Comparison of ENCODE assay signal across 8 cellular contexts in genomic region chr14:77459072-77459723, GRCh38. TPM values are rescaled to one million over a fixed set of nuclear protein-coding genes. Genes with fewer than 3 reads are reported as not detected.
DNase-seq lines count a peak whose midpoint lies in the region; ATAC-seq and TF ChIP-seq lines count a peak whose summit lies in the region.

No MANE protein-coding gene starts in this region.

- peak; percentile 63 for DNase-seq in AG20443 (ENCODE audit: low spot score)
- DNase-seq in H4 (ENCODE audit: low spot score): peak; percentile 45
- DNase-seq in NCI-H82 (lab: John Stamatoyannopoulos, UW): peak; percentile 77
- DNase-seq in activated CD8-positive, alpha-beta memory T cell treated with anti-CD3 and anti-CD28 coated beads, Interleukin-2, amount 50 U/mL, for 48 hours: peak; percentile 78
- peak; percentile 84 for DNase-seq in erythroblast (lab: John Stamatoyannopoulos, UW)
- DNase-seq in natural killer cell: peak; percentile 40
- no peak for DNase-seq in HPDE6-E6E7 (ENCODE audit: extremely low spot score)

- H3K9me3 Mint-ChIP-seq in natural killer cell: no peaks in the 10 kb centered on the region
- no peaks in the 10 kb centered on the region for H3K9me3 Mint-ChIP-seq in stimulated activated naive CD8-positive, alpha-beta T cell treated with anti-CD3 and anti-CD28 coated beads, Interleukin-15, Interleukin-2, amounts not matched to agents 100 ng/mL and 50 ng/mL, for 24 hours

- peaks cover 40 to 46% of the 10 kb centered on the region in 2 donors for H3K4me1 Mint-ChIP-seq in natural killer cell
- H3K4me1 Mint-ChIP-seq in stimulated activated naive CD8-positive, alpha-beta T cell treated with anti-CD3 and anti-CD28 coated beads, Interleukin-15, Interleukin-2, amounts not matched to agents 100 ng/mL and 50 ng/mL, for 24 hours (ENCODE audit: low read depth): peaks cover 49% of the 10 kb centered on the region

- TF ChIP-seq CTCF in natural killer cell (IDR thresholded peaks at IDR 0.05): peak; percentile 55

- peaks cover 7% of the 10 kb centered on the region for H3K36me3 Mint-ChIP-seq in natural killer cell
- H3K36me3 Mint-ChIP-seq in stimulated activated naive CD8-positive, alpha-beta T cell treated with anti-CD3 and anti-CD28 coated beads, Interleukin-15, Interleukin-2, amounts not matched to agents 100 ng/mL and 50 ng/mL, for 24 hours (ENCODE audit: low read depth): peaks cover 49% of the 10 kb centered on the region

- H3K4me3 Mint-ChIP-seq in natural killer cell: peak overlapping the region; percentile 100
- peak overlapping the region; percentile 99 for H3K4me3 Mint-ChIP-seq in stimulated activated naive CD8-positive, alpha-beta T cell treated with anti-CD3 and anti-CD28 coated beads, Interleukin-15, Interleukin-2, amounts not matched to agents 100 ng/mL and 50 ng/mL, for 24 hours

- intact Hi-C loops in natural killer cell (cut with micrococcal nuclease): loop anchor here (2.0 to 5.0 kb wide), 2 partner anchors 92 to 362 kb away; partner anchors contain the start of gene CIPC

- no peak for TF ChIP-seq POLR2A in erythroblast (IDR thresholded peaks at IDR 0.05; ENCODE audit: low read length)

- no peak for ATAC-seq in natural killer cell

- no peaks in the 10 kb centered on the region for H3K27me3 Mint-ChIP-seq in natural killer cell (ENCODE audit: low read depth in 2 of 2)
- H3K27me3 Mint-ChIP-seq in stimulated activated naive CD8-positive, alpha-beta T cell treated with anti-CD3 and anti-CD28 coated beads, Interleukin-15, Interleukin-2, amounts not matched to agents 100 ng/mL and 50 ng/mL, for 24 hours: no peaks in the 10 kb centered on the region

- peak overlapping the region; percentile 99 to 100 for H3K27ac Mint-ChIP-seq in natural killer cell
- H3K27ac Mint-ChIP-seq in stimulated activated naive CD8-positive, alpha-beta T cell treated with anti-CD3 and anti-CD28 coated beads, Interleukin-15, Interleukin-2, amounts not matched to agents 100 ng/mL and 50 ng/mL, for 24 hours: peak overlapping the region; percentile 100

RNA-seq across cellular contexts. Expression of gene AHSA1, which starts 1.3 kb away (rescaled TPM):
- 224 and 235 TPM in 2 replicates for total RNA-seq in H4 (2014; rRNA removed; shearing (Covaris generic))
- total RNA-seq in natural killer cell: 100 to 1,000 TPM in 1 of 3 donors, 10 to 100 TPM in 2; 70.4 to 101 (median 94.3) TPM

RNA-seq across cellular contexts. Expression of gene VIPAS39, which starts 1.8 kb away (rescaled TPM):
- 21.6 and 28.1 TPM in 2 replicates for total RNA-seq in H4 (2014; rRNA removed; shearing (Covaris generic))
- total RNA-seq in natural killer cell: 10 to 100 TPM; 11.2 to 14.4 (median 13.0) TPM

RNA-seq across cellular contexts. Expression of gene NOXRED1, which starts 35.9 kb away (rescaled TPM):
- not detected in 2 replicates for total RNA-seq in H4 (2014; rRNA removed; shearing (Covaris generic))
- under 1 TPM; 0.25 to 0.52 (median 0.40) TPM for total RNA-seq in natural killer cell

RNA-seq across cellular contexts. Expression of gene ISM2, which starts 39.4 kb away (rescaled TPM):
- not detected in 2 replicates for total RNA-seq in H4 (2014; rRNA removed; shearing (Covaris generic))
- not detected for total RNA-seq in natural killer cell
